Comparison of ENCODE assay signal across 9 cellular contexts in genomic region chr15:49154359-49154758, GRCh38. TPM values are rescaled to one million over a fixed set of nuclear protein-coding genes. Genes with fewer than 3 reads are reported as not detected.
DNase-seq lines count a peak whose midpoint lies in the region; ATAC-seq and TF ChIP-seq lines count a peak whose summit lies in the region.
"Had no signal": no experiment of that assay in that cellular context is flagged by ENCODE, and none has a peak within 500 bp of the region (broad histone marks: within the 10 kb centered on the region; RNA-seq: fewer than 3 reads in every experiment).

No MANE protein-coding gene starts in this region.

- intact Hi-C loops in dorsolateral prefrontal cortex (cut with DNase I) (loop anchor here in 1 of 2 donors (2.0 to 5.0 kb wide), 2 partner anchors 108 to 277 kb away; partner anchors contain the start of genes EID1 and SECISBP2L), left colon (cut with DNase I, micrococcal nuclease) (no loop called here)

- H2AFZ ChIP-seq in Loucy (ENCODE audit: low read length): no peak overlapping the region

- H3K4me2 ChIP-seq in Loucy (ENCODE audit: low read depth, low read length, poor library complexity, severe bottlenecking): peak overlapping the region; percentile 99

- no peaks in the 10 kb centered on the region for H3K9me3 ChIP-seq in Loucy (ENCODE audit: insufficient read depth, low read depth, low read length)

- H3K27ac Mint-ChIP-seq in nephron: peak overlapping the region; percentile 78 to 99 (median 95)

- peaks cover 52% of the 10 kb centered on the region for H4K20me1 ChIP-seq in Loucy (ENCODE audit: insufficient read depth, low read length, poor library complexity, severe bottlenecking)

- peaks cover 36% of the 10 kb centered on the region for H3K4me1 Mint-ChIP-seq in nephron

- CTCF ChIA-PET in BJ (lab: Yijun Ruan, JAX): interaction anchor here (0.6 to 2.0 kb wide), 3 partner anchors 268 to 713 kb away, joined by 3 to 7 read pairs (median 4); partner anchors contain the start of gene FGF7

- ATAC-seq in left colon: no peak

- H3K4me3 Mint-ChIP-seq in nephron: peak overlapping the region; percentile 99 to 100 (median 99)

- no peaks in the 10 kb centered on the region for H3K27me3 Mint-ChIP-seq in nephron (ENCODE audit: low read depth)

- H3K36me3 ChIP-seq in BJ (ENCODE audit: control insufficient read depth, insufficient read depth, low read length) (no peaks in the 10 kb centered on the region; the same call in 1 of the 2 replicates), Loucy (ENCODE audit: insufficient read depth, low read length) (no peaks in the 10 kb centered on the region)

- H3K9ac ChIP-seq in Loucy (ENCODE audit: low read depth, low read length, poor library complexity, severe bottlenecking): peak overlapping the region; percentile 92

- DNase-seq in BJ (ENCODE audit: low read depth) (no peak), dorsolateral prefrontal cortex (no peak), NCI-H187 treated with DMSO at 0.1 percent for 48 hours (lab: John Stamatoyannopoulos, UW) (no peak), NCI-H2196 treated with DMSO at 0.1 percent for 48 hours (lab: John Stamatoyannopoulos, UW; ENCODE audit: unreplicated experiment) (no peak), left colon (no peak), kidney tubule cell (ENCODE audit: low spot score) (no peak)
- DNase-seq: NCI-H69 had no signal

- H3K9me3 Mint-ChIP-seq in nephron: no peaks in the 10 kb centered on the region

- peaks cover 64% of the 10 kb centered on the region for H3K79me2 ChIP-seq in Loucy (ENCODE audit: insufficient read depth, low read length)

- TF ChIP-seq CTCF in BJ (IDR thresholded peaks at IDR 0.05; ENCODE audit: insufficient read depth, low read depth, low read length) (no peak), Loucy (conservative IDR thresholded peaks at IDR 0.05; ENCODE audit: low read length) (no peak), dorsolateral prefrontal cortex (IDR thresholded peaks at IDR 0.05 in 54 of 56, conservative IDR thresholded peaks at IDR 0.05 in 2 of 56; ENCODE audit: low read depth in 1 of 56, partially characterized antibody in 56 of 56) (no peak), nephron (IDR thresholded peaks at IDR 0.05; ENCODE audit: unreplicated experiment in 3 of 3) (no peak)

- POLR2A ChIA-PET in BJ (lab: Charles Lee): no interaction called here

- peak overlapping the region in 13 of 59 donors; percentile 70 to 97 (median 91) for H3K27ac ChIP-seq in dorsolateral prefrontal cortex

- H3K4me3 ChIP-seq in BJ (ENCODE audit: low read depth, low read length) (peak overlapping the region; percentile 63), Loucy (ENCODE audit: low read length, poor library complexity, severe bottlenecking) (peak overlapping the region; percentile 85), dorsolateral prefrontal cortex (peak overlapping the region; percentile 71 to 100 (median 96))

- no peaks in the 10 kb centered on the region for H3K9me2 ChIP-seq in Loucy (replicated peaks; ENCODE audit: low read depth, low read length)

- no peaks in the 10 kb centered on the region for H3F3A ChIP-seq in Loucy (ENCODE audit: low read depth)

- H3K27me3 ChIP-seq in BJ (ENCODE audit: control insufficient read depth, insufficient read depth, low read length) (no peaks in the 10 kb centered on the region), Loucy (ENCODE audit: insufficient read depth, low read length, poor library complexity, severe bottlenecking) (no peaks in the 10 kb centered on the region), dorsolateral prefrontal cortex (no peaks in the 10 kb centered on the region)

- H3K4me1 ChIP-seq in Loucy (ENCODE audit: insufficient read depth, low read length, poor library complexity, severe bottlenecking): peaks cover 45% of the 10 kb centered on the region

- H3K36me3 Mint-ChIP-seq in nephron (ENCODE audit: low read depth): no peaks in the 10 kb centered on the region

RNA-seq across cellular contexts. Expression of gene COPS2, which starts 1.0 kb away (rescaled TPM):
- 26.3 and 71.0 TPM in 2 replicates for polyA plus RNA-seq in BJ (2011; rRNA removed)
- 15.6 and 17.7 TPM in 2 replicates for polyA minus RNA-seq in BJ (2011; rRNA and poly(A)+ RNA removed)
- total RNA-seq in dorsolateral prefrontal cortex (10 to 100 TPM; 32.1 to 97.9 (median 73.1) TPM), left colon (10 to 100 TPM; 44.3 to 48.1 TPM)

RNA-seq across cellular contexts. Expression of gene GALK2, which starts 15.7 kb away (rescaled TPM):
- 19.4 and 22.5 TPM in 2 replicates for polyA plus RNA-seq in BJ (2011; rRNA removed)
- polyA minus RNA-seq in BJ (2011; rRNA and poly(A)+ RNA removed): 26.1 and 42.1 TPM in 2 replicates
- total RNA-seq in dorsolateral prefrontal cortex (10 to 100 TPM; 42.1 to 70.2 (median 52.5) TPM), left colon (10 to 100 TPM; 34.9 to 38.5 TPM)
